In the genomic region with DNA sequence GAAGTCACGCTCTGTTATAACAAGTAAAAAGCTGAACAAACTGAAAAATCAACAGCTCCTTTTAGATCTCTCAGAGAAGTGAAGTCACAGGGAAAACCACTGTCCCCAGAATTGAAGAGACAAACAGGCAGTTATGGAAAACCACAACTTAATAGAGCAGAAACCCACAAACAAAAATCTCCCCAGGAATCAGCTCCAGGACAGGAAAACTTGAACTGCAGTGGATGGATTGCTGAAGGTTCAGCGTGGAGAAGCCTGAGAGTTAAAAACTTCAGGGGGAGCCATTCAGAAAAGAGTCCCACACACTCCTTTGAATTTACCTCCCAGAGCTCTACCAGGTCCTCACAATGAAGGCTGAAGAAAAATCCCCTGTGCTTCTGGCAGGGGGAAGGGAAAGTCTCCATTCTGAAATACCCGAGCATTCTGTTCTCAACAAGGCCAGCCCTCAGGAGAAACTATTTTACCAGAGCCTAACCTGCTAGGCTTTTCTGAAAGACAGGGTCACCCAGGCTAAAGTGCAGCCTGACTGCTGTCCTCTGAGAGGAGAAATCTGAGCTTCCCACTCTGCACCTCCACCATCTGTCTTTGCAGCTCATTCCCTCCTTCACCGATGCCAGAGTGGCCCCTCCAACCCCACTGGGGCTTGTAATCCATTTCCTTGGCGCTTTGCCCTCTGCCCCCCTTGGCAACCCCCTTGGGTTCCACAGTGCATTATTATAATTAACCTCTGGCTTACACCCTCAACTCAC, we compare ENCODE assay signal across 15 cellular contexts.
A peak's percentile ranks its signal among the peaks of the same experiment; 100 is the strongest.
DNase-seq lines count a peak whose midpoint lies in the region; ATAC-seq and TF ChIP-seq lines count a peak whose summit lies in the region.
"Had no signal": no experiment of that assay in that cellular context is flagged by ENCODE, and none has a peak within 500 bp of the region (broad histone marks: within the 10 kb centered on the region; RNA-seq: fewer than 3 reads in every experiment).

No MANE protein-coding gene starts in this region.

- H3K27ac ChIP-seq in HUES64 (ENCODE audit: low read depth, low read length), result no peak overlapping the region; the same call in 1 of the 2 replicates
- no peak overlapping the region for H3K27ac ChIP-seq in ovary
- H3K27ac ChIP-seq: gastrocnemius medialis, transverse colon had no signal

- DNase-seq in Caki2 (ENCODE audit: low read depth) (peak; percentile 49), RPMI7951 (ENCODE audit: low read depth) (peak; percentile 58), left lobe of liver (ENCODE audit: low spot score) (no peak), T-helper 1 cell (no peak), ovary (no peak)
- no peak for DNase-seq in activated CD8-positive, alpha-beta memory T cell treated with anti-CD3 and anti-CD28 coated beads, Interleukin-2, amount 50 U/mL, for 4 hours
- no peak for DNase-seq in activated naive CD4-positive, alpha-beta T cell treated with Interleukin-2 at 50 U/mL for 16 hours
- DNase-seq: activated naive CD4-positive, alpha-beta T cell treated with anti-CD3 and anti-CD28 coated beads, Interleukin-2, amount 50 U/mL, for 16 hours; DMS53; gastrocnemius medialis; NCI-H146; stimulated activated CD4-positive, alpha-beta T cell treated with anti-CD3 and anti-CD28 coated beads, Interleukin-2, amount 100 ng/mL, for 24 hours; stimulated activated CD8-positive, alpha-beta memory T cell treated with anti-CD3 and anti-CD28 coated beads, Interleukin-4, amount 100 ng/mL, for 48 hours; transverse colon had no signal

- 77% methylated on average over 5 of the region's 5 CpGs for WGBS in HUES64
- WGBS in ovary, 3 donors, result 68 to 71% (median 71%) methylated on average over 5 of the region's 5 CpGs

- H3K27me3 ChIP-seq in HUES64 (ENCODE audit: insufficient read depth, low read length), result no peaks in the 10 kb centered on the region
- H3K27me3 ChIP-seq in ovary, result no peaks in the 10 kb centered on the region
- H3K27me3 ChIP-seq: gastrocnemius medialis, transverse colon had no signal

- TF ChIP-seq EP300 in ovary (IDR thresholded peaks at IDR 0.05), result no peak

- no peaks in the 10 kb centered on the region for H3K9me3 ChIP-seq in HUES64 (ENCODE audit: insufficient read depth, low read depth, low read length)
- no peaks in the 10 kb centered on the region for H3K9me3 ChIP-seq in ovary
- H3K9me3 ChIP-seq: gastrocnemius medialis, transverse colon had no signal

- H3K4me1 ChIP-seq in HUES64 (ENCODE audit: insufficient read depth, low read length), result peaks cover 8% of the 10 kb centered on the region; the same call in 1 of the 2 replicates
- no peaks in the 10 kb centered on the region for H3K4me1 ChIP-seq in ovary (ENCODE audit: insufficient read depth)
- H3K4me1 ChIP-seq: gastrocnemius medialis, transverse colon had no signal

- TF ChIP-seq CTCF in ovary (IDR thresholded peaks at IDR 0.05), result no peak

- in situ Hi-C loops in Caki2 (cut with HindIII; ENCODE audit: low pct_unique_long_range_greater_than_20kb, low sequenced_read_pairs), result no loop called here

- peak; percentile 57 for ATAC-seq in left lobe of liver
- ATAC-seq: gastrocnemius medialis had no signal

- intact Hi-C loops in ovary (cut with DNase I), result no loop called here

- no peak overlapping the region for H3K4me3 ChIP-seq in HUES64 (ENCODE audit: low read length)
- H3K4me3 ChIP-seq in ovary, result no peak overlapping the region
- H3K4me3 ChIP-seq: gastrocnemius medialis, transverse colon had no signal

- H3K9ac ChIP-seq in HUES64 (ENCODE audit: low read depth, low read length), result peak overlapping the region; percentile 2; the same call in 1 of the 2 replicates

- TF ChIP-seq POLR2A in ovary (IDR thresholded peaks at IDR 0.05), result no peak

- H3K36me3 ChIP-seq in HUES64 (ENCODE audit: insufficient read depth, low read length), result no peaks in the 10 kb centered on the region
- H3K36me3 ChIP-seq in ovary, result no peaks in the 10 kb centered on the region
- H3K36me3 ChIP-seq: gastrocnemius medialis, transverse colon had no signal

Comparison
In these comparisons a context has a peak if more than half of its experiments do, and no peak if none do; other contexts are left out.
1. DNase-seq: peak in Caki2 (single experiment) and RPMI7951 (single experiment); none in left lobe of liver (single experiment), T-helper 1 cell (0 of 5), activated CD8-positive, alpha-beta memory T cell treated with anti-CD3 and anti-CD28 coated beads, Interleukin-2, amount 50 U/mL, for 4 hours (single experiment), ovary (0 of 5) and activated naive CD4-positive, alpha-beta T cell treated with Interleukin-2 at 50 U/mL for 16 hours (single experiment).